ENCODE assay signal across 9 cellular contexts in the genomic region with DNA sequence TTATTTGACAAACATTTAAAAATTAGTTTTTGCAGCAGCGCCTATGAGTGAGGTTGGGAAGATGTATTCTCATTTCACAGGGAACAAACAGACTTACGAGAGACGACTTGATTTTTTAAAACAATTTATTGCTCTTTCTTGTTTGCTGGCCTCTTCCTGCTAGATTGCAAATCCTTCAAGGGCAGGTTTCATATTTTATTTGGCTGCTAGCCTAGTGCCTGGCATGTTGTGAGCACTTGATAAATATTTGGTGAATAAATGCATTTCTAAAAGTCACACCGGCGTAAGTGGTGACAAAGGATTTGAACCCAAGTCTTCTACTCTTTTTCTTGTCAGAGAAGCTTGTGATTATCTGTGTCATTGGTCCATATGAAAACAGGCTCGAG. TPM values are rescaled to one million over a fixed set of nuclear protein-coding genes. Genes with fewer than 3 reads are reported as not detected.
DNase-seq lines count a peak whose midpoint lies in the region; ATAC-seq and TF ChIP-seq lines count a peak whose summit lies in the region.
"Had no signal": no experiment of that assay in that cellular context is flagged by ENCODE, and none has a peak within 500 bp of the region (broad histone marks: within the 10 kb centered on the region; RNA-seq: fewer than 3 reads in every experiment).

No MANE protein-coding gene starts in this region.

- H3K4me3 ChIP-seq in GM23338 (peak overlapping the region; percentile 89), fibroblast of villous mesenchyme (ENCODE audit: low read depth, low read length) (peak overlapping the region; percentile 68), skeletal muscle cell (ENCODE audit: low read depth, low read length) (peak overlapping the region; percentile 62)

- DNase-seq in GM23338 (ENCODE audit: low spot score): no peak
- no peak for DNase-seq in fibroblast of villous mesenchyme (ENCODE audit: low read depth)
- no peak for DNase-seq in skeletal muscle cell (ENCODE audit: low read depth)
- no peak for DNase-seq in mucosa of gallbladder (ENCODE audit: low spot score)
- no peak for DNase-seq in DMS153 treated with DMSO at 0.1 percent for 48 hours (lab: John Stamatoyannopoulos, UW; ENCODE audit: unreplicated experiment)
- DNase-seq in C1 segment of cervical spinal cord (lab: John Stamatoyannopoulos, UW): no peak

- H3K27ac ChIP-seq in GM23338 (ENCODE audit: low read depth) (no peak overlapping the region), VCaP (peak overlapping the region; percentile 94)

- H4K20me1 ChIP-seq in GM23338 (replicated peaks; ENCODE audit: insufficient read depth): 0 out of 2 replicates have a peak, but pooled peaks cover 5% of the 10 kb centered on the region

- H3K4me1 Mint-ChIP-seq in GM23338: peaks cover 8% of the 10 kb centered on the region

- H3K4me2 ChIP-seq in GM23338: peak overlapping the region; percentile 93

- H3K9me3 Mint-ChIP-seq in GM23338: peaks cover 8% of the 10 kb centered on the region; the same call in 2 of the 3 replicates

- peaks cover 7% of the 10 kb centered on the region for H3K4me1 ChIP-seq in GM23338 (ENCODE audit: insufficient read depth)

- H3K27me3 ChIP-seq in GM23338 (ENCODE audit: insufficient read depth): no peaks in the 10 kb centered on the region
- H3K27me3 ChIP-seq: brain microvascular endothelial cell had no signal

- peaks cover 7% of the 10 kb centered on the region; the same call in 2 of the 3 replicates for H3K36me3 Mint-ChIP-seq in GM23338 (ENCODE audit: low read depth)

- TF ChIP-seq CTCF in GM23338 (conservative IDR thresholded peaks at IDR 0.05; ENCODE audit: low read depth in 2 of 2): no peak
- TF ChIP-seq CTCF in VCaP (conservative IDR thresholded peaks at IDR 0.05): no peak
- no peak for TF ChIP-seq CTCF in fibroblast of villous mesenchyme (IDR thresholded peaks at IDR 0.05; ENCODE audit: insufficient read depth, low read depth, low read length)

- H3K36me3 ChIP-seq in GM23338 (ENCODE audit: insufficient read depth): no peaks in the 10 kb centered on the region
- H3K36me3 ChIP-seq: brain microvascular endothelial cell had no signal

- H3K4me3 Mint-ChIP-seq in GM23338: peak overlapping the region; percentile 95

- ATAC-seq in GM23338 (no peak), GM21786 (IDR thresholded peaks at IDR 0.05; ENCODE audit: unreplicated experiment) (no peak)

- peaks cover 54% of the 10 kb centered on the region for H3K79me2 ChIP-seq in GM23338 (replicated peaks; ENCODE audit: insufficient read depth)

- no peaks in the 10 kb centered on the region for H3F3A ChIP-seq in GM23338 (replicated peaks; ENCODE audit: low read depth)

- no peaks in the 10 kb centered on the region for H3K9me2 ChIP-seq in GM23338 (ENCODE audit: insufficient read depth)

- no peak overlapping the region for H2AFZ ChIP-seq in GM23338

- no peak overlapping the region for H3K27ac Mint-ChIP-seq in GM23338

- H3K27me3 Mint-ChIP-seq in GM23338 (ENCODE audit: insufficient read depth, low read depth, poor library complexity): peaks cover 6% of the 10 kb centered on the region

TF ChIP-seq in GM23338, 12 proteins besides CTCF, POLR2A, EP300 and RAD21 (continues in another document):
- no peak for TF ChIP-seq NANOG (IDR thresholded peaks at IDR 0.05; ENCODE audit: borderline replicate concordance)
- TF ChIP-seq, protein P1, sequence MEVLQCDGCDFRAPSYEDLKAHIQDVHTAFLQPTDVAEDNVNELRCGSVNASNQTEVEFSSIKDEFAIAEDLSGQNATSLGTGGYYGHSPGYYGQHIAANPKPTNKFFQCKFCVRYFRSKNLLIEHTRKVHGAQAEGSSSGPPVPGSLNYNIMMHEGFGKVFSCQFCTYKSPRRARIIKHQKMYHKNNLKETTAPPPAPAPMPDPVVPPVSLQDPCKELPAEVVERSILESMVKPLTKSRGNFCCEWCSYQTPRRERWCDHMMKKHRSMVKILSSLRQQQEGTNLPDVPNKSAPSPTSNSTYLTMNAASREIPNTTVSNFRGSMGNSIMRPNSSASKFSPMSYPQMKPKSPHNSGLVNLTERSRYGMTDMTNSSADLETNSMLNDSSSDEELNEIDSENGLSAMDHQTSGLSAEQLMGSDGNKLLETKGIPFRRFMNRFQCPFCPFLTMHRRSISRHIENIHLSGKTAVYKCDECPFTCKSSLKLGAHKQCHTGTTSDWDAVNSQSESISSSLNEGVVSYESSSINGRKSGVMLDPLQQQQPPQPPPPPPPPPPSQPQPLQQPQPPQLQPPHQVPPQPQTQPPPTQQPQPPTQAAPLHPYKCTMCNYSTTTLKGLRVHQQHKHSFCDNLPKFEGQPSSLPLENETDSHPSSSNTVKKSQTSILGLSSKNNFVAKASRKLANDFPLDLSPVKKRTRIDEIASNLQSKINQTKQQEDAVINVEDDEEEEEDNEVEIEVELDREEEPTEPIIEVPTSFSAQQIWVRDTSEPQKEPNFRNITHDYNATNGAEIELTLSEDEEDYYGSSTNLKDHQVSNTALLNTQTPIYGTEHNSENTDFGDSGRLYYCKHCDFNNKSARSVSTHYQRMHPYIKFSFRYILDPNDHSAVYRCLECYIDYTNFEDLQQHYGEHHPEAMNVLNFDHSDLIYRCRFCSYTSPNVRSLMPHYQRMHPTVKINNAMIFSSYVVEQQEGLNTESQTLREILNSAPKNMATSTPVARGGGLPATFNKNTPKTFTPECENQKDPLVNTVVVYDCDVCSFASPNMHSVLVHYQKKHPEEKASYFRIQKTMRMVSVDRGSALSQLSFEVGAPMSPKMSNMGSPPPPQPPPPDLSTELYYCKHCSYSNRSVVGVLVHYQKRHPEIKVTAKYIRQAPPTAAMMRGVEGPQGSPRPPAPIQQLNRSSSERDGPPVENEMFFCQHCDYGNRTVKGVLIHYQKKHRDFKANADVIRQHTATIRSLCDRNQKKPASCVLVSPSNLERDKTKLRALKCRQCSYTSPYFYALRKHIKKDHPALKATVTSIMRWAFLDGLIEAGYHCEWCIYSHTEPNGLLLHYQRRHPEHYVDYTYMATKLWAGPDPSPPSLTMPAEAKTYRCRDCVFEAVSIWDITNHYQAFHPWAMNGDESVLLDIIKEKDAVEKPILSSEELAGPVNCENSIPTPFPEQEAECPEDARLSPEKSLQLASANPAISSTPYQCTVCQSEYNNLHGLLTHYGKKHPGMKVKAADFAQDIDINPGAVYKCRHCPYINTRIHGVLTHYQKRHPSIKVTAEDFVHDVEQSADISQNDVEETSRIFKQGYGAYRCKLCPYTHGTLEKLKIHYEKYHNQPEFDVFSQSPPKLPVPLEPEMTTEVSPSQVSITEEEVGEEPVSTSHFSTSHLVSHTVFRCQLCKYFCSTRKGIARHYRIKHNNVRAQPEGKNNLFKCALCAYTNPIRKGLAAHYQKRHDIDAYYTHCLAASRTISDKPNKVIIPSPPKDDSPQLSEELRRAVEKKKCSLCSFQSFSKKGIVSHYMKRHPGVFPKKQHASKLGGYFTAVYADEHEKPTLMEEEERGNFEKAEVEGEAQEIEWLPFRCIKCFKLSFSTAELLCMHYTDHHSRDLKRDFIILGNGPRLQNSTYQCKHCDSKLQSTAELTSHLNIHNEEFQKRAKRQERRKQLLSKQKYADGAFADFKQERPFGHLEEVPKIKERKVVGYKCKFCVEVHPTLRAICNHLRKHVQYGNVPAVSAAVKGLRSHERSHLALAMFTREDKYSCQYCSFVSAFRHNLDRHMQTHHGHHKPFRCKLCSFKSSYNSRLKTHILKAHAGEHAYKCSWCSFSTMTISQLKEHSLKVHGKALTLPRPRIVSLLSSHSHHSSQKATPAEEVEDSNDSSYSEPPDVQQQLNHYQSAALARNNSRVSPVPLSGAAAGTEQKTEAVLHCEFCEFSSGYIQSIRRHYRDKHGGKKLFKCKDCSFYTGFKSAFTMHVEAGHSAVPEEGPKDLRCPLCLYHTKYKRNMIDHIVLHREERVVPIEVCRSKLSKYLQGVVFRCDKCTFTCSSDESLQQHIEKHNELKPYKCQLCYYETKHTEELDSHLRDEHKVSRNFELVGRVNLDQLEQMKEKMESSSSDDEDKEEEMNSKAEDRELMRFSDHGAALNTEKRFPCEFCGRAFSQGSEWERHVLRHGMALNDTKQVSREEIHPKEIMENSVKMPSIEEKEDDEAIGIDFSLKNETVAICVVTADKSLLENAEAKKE (CRISPR knock-in tag; IDR thresholded peaks at IDR 0.05): no peak
- no peak for TF ChIP-seq ZNF331 (CRISPR knock-in tag; IDR thresholded peaks at IDR 0.05; ENCODE audit: low read depth)
- TF ChIP-seq EZH2 (IDR thresholded peaks at IDR 0.05; ENCODE audit: low read depth, unreplicated experiment): no peak
- TF ChIP-seq ZNF114 (CRISPR knock-in tag; IDR thresholded peaks at IDR 0.05): no peak

RNA-seq across cellular contexts. Expression of gene WWP2, which starts 1.4 kb away (rescaled TPM):
- 29.2 and 35.5 TPM in 2 replicates for total RNA-seq in GM23338 (2014; rRNA removed; shearing (Covaris generic))
- polyA plus RNA-seq in GM23338 (2016; fragmentation: Nextera tagmentation; extraction: Ambion mirVana): 11.6 and 12.3 TPM in 2 replicates
- total RNA-seq in fibroblast of villous mesenchyme (28.5 and 32.5 TPM in 2 replicates), mucosa of gallbladder (68.6 TPM)

RNA-seq across cellular contexts. Expression of gene NOB1, which starts 8.8 kb away (rescaled TPM):
- 41.4 and 44.1 TPM in 2 replicates for total RNA-seq in GM23338 (2014; rRNA removed; shearing (Covaris generic))
- 54.1 and 56.6 TPM in 2 replicates for polyA plus RNA-seq in GM23338 (2016; fragmentation: Nextera tagmentation; extraction: Ambion mirVana)
- total RNA-seq in fibroblast of villous mesenchyme: 22.0 and 23.8 TPM in 2 replicates
- 31.6 TPM for total RNA-seq in mucosa of gallbladder

RNA-seq across cellular contexts. Expression of gene NQO1, which starts 37.2 kb away (rescaled TPM):
- total RNA-seq in GM23338 (2014; rRNA removed; shearing (Covaris generic)): 75.9 and 80.9 TPM in 2 replicates
- 83.4 and 86.3 TPM in 2 replicates for polyA plus RNA-seq in GM23338 (2016; fragmentation: Nextera tagmentation; extraction: Ambion mirVana)
- 384 and 934 TPM in 2 replicates for total RNA-seq in fibroblast of villous mesenchyme
- 528 TPM for total RNA-seq in mucosa of gallbladder
